ENCODE assay signal across 8 cellular contexts in genomic region chr1:173420330-173420806, GRCh38. TPM values are rescaled to one million over a fixed set of nuclear protein-coding genes. Genes with fewer than 3 reads are reported as not detected.
DNase-seq lines count a peak whose midpoint lies in the region; ATAC-seq and TF ChIP-seq lines count a peak whose summit lies in the region.

No MANE protein-coding gene starts in this region.

- peaks cover 50% of the 10 kb centered on the region for H3K4me1 ChIP-seq in OCI-LY7 (ENCODE audit: insufficient read depth, low read length, poor library complexity, severe bottlenecking)
- peaks cover 2 to 3% of the 10 kb centered on the region in 2 donors for H3K4me1 ChIP-seq in neuronal stem cell (ENCODE audit: control insufficient read depth in 2 of 2, insufficient read depth in 1 of 2, low read depth in 1 of 2, low read length in 2 of 2)
- H3K4me1 ChIP-seq in upper lobe of right lung = no peaks in the 10 kb centered on the region

- H3K79me1 ChIP-seq in neuronal stem cell (ENCODE audit: low read depth, low read length) = no peaks in the 10 kb centered on the region

- H3K4me2 ChIP-seq in OCI-LY7 (ENCODE audit: low read length) = peak overlapping the region; percentile 28
- H3K4me2 ChIP-seq in neuronal stem cell (ENCODE audit: insufficient read depth, low read length, poor library complexity, severe bottlenecking) = no peak overlapping the region

- BruUV-seq in OCI-LY7 (replicated peaks; lab: Mats Ljungman, UMichigan) = no TSS peak

- H3K36me3 ChIP-seq in KOPT-K1 (ENCODE audit: insufficient read depth, low read length) (no peaks in the 10 kb centered on the region), OCI-LY7 (ENCODE audit: insufficient read depth, low read length) (peaks cover 40% of the 10 kb centered on the region), neuronal stem cell (replicated peaks in 1 of 2; ENCODE audit: control insufficient read depth in 2 of 2, insufficient read depth in 2 of 2, low read length in 2 of 2) (no peaks in the 10 kb centered on the region), upper lobe of right lung (no peaks in the 10 kb centered on the region)

- H3K4me3 ChIP-seq in OCI-LY7 (ENCODE audit: low read depth, low read length, poor library complexity, severe bottlenecking) (no peak overlapping the region), fibroblast of mammary gland (ENCODE audit: control insufficient read depth, low read depth, low read length) (no peak overlapping the region), neuronal stem cell (ENCODE audit: low read length in 2 of 2) (no peak overlapping the region), upper lobe of right lung (no peak overlapping the region)

- no peak overlapping the region for H4K91ac ChIP-seq in neuronal stem cell (ENCODE audit: low read depth, low read length, poor library complexity)

- H2BK12ac ChIP-seq in neuronal stem cell (ENCODE audit: low read length) = no peak overlapping the region

- H2AK5ac ChIP-seq in neuronal stem cell (ENCODE audit: low read depth, low read length) = no peak overlapping the region

- ATAC-seq in upper lobe of right lung (peak; percentile 92), HG03469 (IDR thresholded peaks at IDR 0.05; ENCODE audit: unreplicated experiment) (no peak)

- CTCF ChIA-PET in OCI-LY7 (lab: Charles Lee; ENCODE audit: unreplicated experiment) = interaction anchor here (0.6 kb wide), 1 partner anchor 608 kb away, joined by 3 read pairs; no protein-coding TSS in a partner anchor

- no peak overlapping the region for H2BK15ac ChIP-seq in neuronal stem cell (ENCODE audit: low read length)

- no CpG with 5 or more reads among the region's 7 CpGs for WGBS in neuronal stem cell (ENCODE audit: extremely low coverage in 2 of 2, insufficient read length in 2 of 2, insufficient replicate concordance in 1 of 2), 2 donors

- no peaks in the 10 kb centered on the region for H3K9me2 ChIP-seq in OCI-LY7 (ENCODE audit: insufficient read depth, low read length)

- no peak overlapping the region for H4K8ac ChIP-seq in neuronal stem cell (ENCODE audit: low read depth, low read length)

- H4K20me1 ChIP-seq in OCI-LY7 (ENCODE audit: insufficient read depth, low read length) = no peaks in the 10 kb centered on the region

- H3K9me3 ChIP-seq in KOPT-K1 (ENCODE audit: insufficient read depth, low read length, poor library complexity, severe bottlenecking) = no peaks in the 10 kb centered on the region
- peaks cover 4% of the 10 kb centered on the region; the same call in 1 of the 2 replicates for H3K9me3 ChIP-seq in OCI-LY7 (ENCODE audit: low read length)
- no peaks in the 10 kb centered on the region for H3K9me3 ChIP-seq in neuronal stem cell (replicated peaks in 1 of 2; ENCODE audit: control insufficient read depth in 2 of 2, insufficient read depth in 1 of 2, low read depth in 1 of 2, low read length in 2 of 2)
- no peaks in the 10 kb centered on the region for H3K9me3 ChIP-seq in upper lobe of right lung

- no peak overlapping the region for H3K18ac ChIP-seq in neuronal stem cell (ENCODE audit: low read length)

- H3K9ac ChIP-seq in neuronal stem cell (ENCODE audit: low read depth, low read length, poor library complexity) = no peak overlapping the region

- H2AFZ ChIP-seq in OCI-LY7 (ENCODE audit: low read length) = peak overlapping the region; percentile 31; the same call in 1 of the 2 replicates
- H2AFZ ChIP-seq in neuronal stem cell (ENCODE audit: low read length) = peak overlapping the region; percentile 73

- DNase-seq in Daoy (ENCODE audit: low read depth) (peak; percentile 70), OCI-LY7 (ENCODE audit: low spot score) (peak; percentile 79), activated T-cell treated with anti-CD3 and anti-CD28 coated beads for 24 hours (ENCODE audit: low read depth) (peak; percentile 40), fibroblast of mammary gland (ENCODE audit: low read depth) (peak; percentile 88), neuronal stem cell (ENCODE audit: low spot score) (peak; percentile 73), upper lobe of right lung (peak; percentile 66)

- no peak overlapping the region for H2BK120ac ChIP-seq in neuronal stem cell (ENCODE audit: low read depth, low read length)

- no peak overlapping the region for H3K4ac ChIP-seq in neuronal stem cell (ENCODE audit: low read length)

- H3K14ac ChIP-seq in neuronal stem cell (ENCODE audit: low read length) = no peak overlapping the region

- H3K79me2 ChIP-seq in OCI-LY7 (ENCODE audit: insufficient read depth, low read depth, low read length) = peaks cover 15% of the 10 kb centered on the region; the same call in 1 of the 2 replicates

- intact Hi-C loops in OCI-LY7 (cut with micrococcal nuclease; ENCODE audit: unreplicated experiment) (loop anchor here (2.0 to 5.0 kb wide), 3 partner anchors 166 to 676 kb away; no protein-coding TSS in a partner anchor), upper lobe of right lung (cut with DNase I) (no loop called here)

- peak overlapping the region; percentile 21 for H3K27ac ChIP-seq in KOPT-K1 (ENCODE audit: low read depth, low read length, poor library complexity, severe bottlenecking)
- peak overlapping the region; percentile 42 for H3K27ac ChIP-seq in OCI-LY7 (ENCODE audit: low read depth, low read length, poor library complexity, severe bottlenecking)
- no peak overlapping the region for H3K27ac ChIP-seq in neuronal stem cell (replicated peaks; ENCODE audit: low read length)
- no peak overlapping the region for H3K27ac ChIP-seq in upper lobe of right lung

- H2BK5ac ChIP-seq in neuronal stem cell (ENCODE audit: low read length) = no peak overlapping the region

- H3K23ac ChIP-seq in neuronal stem cell (ENCODE audit: low read depth, low read length, poor library complexity) = no peak overlapping the region

- peak; percentile 92 for TF ChIP-seq CTCF in OCI-LY7 (conservative IDR thresholded peaks at IDR 0.05; ENCODE audit: low read length)
- TF ChIP-seq CTCF in fibroblast of mammary gland (conservative IDR thresholded peaks at IDR 0.05; ENCODE audit: control insufficient read depth, insufficient read depth, low read depth, low read length) = peak; percentile 73
- TF ChIP-seq CTCF in upper lobe of right lung (IDR thresholded peaks at IDR 0.05) = peak; percentile 96

- POLR2A ChIA-PET in OCI-LY7 (lab: Charles Lee) = interaction anchor here (0.6 to 1.5 kb wide), 5 partner anchors 9 to 680 kb away, joined by 3 to 4 read pairs (median 3); no protein-coding TSS in a partner anchor

- H3K27me3 ChIP-seq in neuronal stem cell (ENCODE audit: control insufficient read depth in 3 of 3, insufficient read depth in 3 of 3, low read depth in 1 of 3, low read length in 3 of 3) (no peaks in the 10 kb centered on the region), upper lobe of right lung (no peaks in the 10 kb centered on the region)

RNA-seq across cellular contexts. Expression of gene PRDX6, which starts 56.8 kb away (rescaled TPM):
- total RNA-seq in Daoy (2014; rRNA removed; shearing (Covaris generic)) = 546 and 627 TPM in 2 replicates
- 87.4 and 109 TPM in 2 replicates for total RNA-seq in OCI-LY7 (2014; rRNA removed; shearing (Covaris generic))
- 144 and 148 TPM in 2 replicates for total RNA-seq in OCI-LY7 (2022)
- polyA plus RNA-seq in neuronal stem cell (2013, experiment 1 of 2) = 225 TPM
- 224 TPM for polyA plus RNA-seq in neuronal stem cell (2013, experiment 2 of 2)
- 201 TPM for total RNA-seq in upper lobe of right lung

Comparison
In these comparisons a context has a peak if more than half of its experiments do, and no peak if none do; other contexts are left out.
1. H3K27ac ChIP-seq: peak in KOPT-K1 (single experiment) and OCI-LY7 (single experiment); none in neuronal stem cell (single experiment) and upper lobe of right lung (single experiment).
2. Peak in every context shown above with its lines, with median percentiles within 50 percentile points of each other: DNase-seq and CTCF ChIP-seq.